Comparison of ENCODE assay signal across 1 cellular context in genomic region chr5:77490945-77491344, GRCh38.
TF ChIP-seq lines count a peak whose summit lies in the region.

No MANE protein-coding gene starts in this region.

TF ChIP-seq in H1, 55 proteins besides CTCF, POLR2A, EP300 and RAD21:
- TF ChIP-seq YY1 (IDR thresholded peaks at IDR 0.05; ENCODE audit: low read depth, low read length), result 0 out of 2 replicates have a peak, but pooled peaks have one; percentile 28
TF ChIP-seq in H1: peak in this region for 1; not testable (repeated sequence) for 54.
